In genomic region chr3:119662604-119663377, GRCh38 we compare ENCODE assay signal across 13 cellular contexts. TPM values are rescaled to one million over a fixed set of nuclear protein-coding genes. Genes with fewer than 3 reads are reported as not detected.
DNase-seq lines count a peak whose midpoint lies in the region; ATAC-seq, FAIRE-seq and TF ChIP-seq lines count a peak whose summit lies in the region.
"Had no signal": no experiment of that assay in that cellular context is flagged by ENCODE, and none has a peak within 500 bp of the region (broad histone marks: within the 10 kb centered on the region; RNA-seq: fewer than 3 reads in every experiment).

No MANE protein-coding gene starts in this region.

- FAIRE-seq in H1 (lab: Jason Lieb, UNC) = no peak

- TF ChIP-seq EP300 in H1 (IDR thresholded peaks at IDR 0.05; ENCODE audit: borderline replicate concordance in 1 of 2, low read depth in 2 of 2, low read length in 2 of 2) = no peak

- H4K91ac ChIP-seq in H1 (replicated peaks; ENCODE audit: insufficient read length, low read length) = no peak overlapping the region

- H4K5ac ChIP-seq in H1 (ENCODE audit: insufficient read length, low read depth, low read length) = no peak overlapping the region

- H3K4me2 ChIP-seq in H1 (ENCODE audit: insufficient read depth in 1 of 2, low read depth in 2 of 2, low read length in 2 of 2) (no peak overlapping the region), parathyroid adenoma (ENCODE audit: low read length) (peak overlapping the region; percentile 56)

- no peak overlapping the region for H2BK15ac ChIP-seq in H1 (ENCODE audit: low read length)

- H3K27me3 ChIP-seq in BJ (ENCODE audit: control insufficient read depth, insufficient read depth, low read length) (no peaks in the 10 kb centered on the region), H1 (replicated peaks in 1 of 4; ENCODE audit: control insufficient read depth in 3 of 4, extremely low read depth in 1 of 4, insufficient read depth in 3 of 4, low read length in 3 of 4) (no peaks in the 10 kb centered on the region), parathyroid adenoma (ENCODE audit: control insufficient read depth, insufficient read depth, low read length) (no peaks in the 10 kb centered on the region)

- H3K9me3 ChIP-seq in H1 (ENCODE audit: insufficient read depth in 2 of 2, low read depth in 1 of 2, low read length in 1 of 2) (no peaks in the 10 kb centered on the region), parathyroid adenoma (ENCODE audit: control insufficient read depth, low read length) (no peaks in the 10 kb centered on the region)

- H3K79me1 ChIP-seq in H1 (ENCODE audit: low read depth, low read length) = no peaks in the 10 kb centered on the region

- no peak overlapping the region for H2BK120ac ChIP-seq in H1 (replicated peaks; ENCODE audit: low read depth, low read length)

- H3K79me2 ChIP-seq in H1 (ENCODE audit: control insufficient read depth in 1 of 2, insufficient read depth in 2 of 2, low read length in 2 of 2) = no peaks in the 10 kb centered on the region
- no peaks in the 10 kb centered on the region for H3K79me2 ChIP-seq in parathyroid adenoma

- H4K20me1 ChIP-seq in H1 (replicated peaks in 1 of 2; ENCODE audit: control insufficient read depth in 1 of 2, insufficient read depth in 2 of 2, low read length in 2 of 2) = no peaks in the 10 kb centered on the region

- no peak overlapping the region for H3K14ac ChIP-seq in H1 (ENCODE audit: insufficient read length)

- no peak for ATAC-seq in GM19455 (IDR thresholded peaks at IDR 0.05; ENCODE audit: unreplicated experiment)
- no peak for ATAC-seq in GM18519 (IDR thresholded peaks at IDR 0.05; ENCODE audit: low FRiP score, unreplicated experiment)
- ATAC-seq: Panc1, WTC11 had no signal

- peak; percentile 36 for TF ChIP-seq CTCF in BJ (IDR thresholded peaks at IDR 0.05; ENCODE audit: insufficient read depth, low read depth, low read length)
- peak in 1 of 3 experiments; percentile 30; a peak in 1 of 4 replicates for TF ChIP-seq CTCF in H1 (IDR thresholded peaks at IDR 0.05; ENCODE audit: control extremely low read depth in 1 of 3, insufficient read depth in 1 of 3, low read depth in 1 of 3, low read length in 3 of 3)
- TF ChIP-seq CTCF in parathyroid adenoma (IDR thresholded peaks at IDR 0.05) = peak; percentile 18

- no peak overlapping the region for H3K27ac ChIP-seq in H1 (ENCODE audit: low read depth, low read length)
- peak overlapping the region; percentile 70 for H3K27ac ChIP-seq in parathyroid adenoma
- H3K27ac ChIP-seq: HL-60 had no signal

- TF ChIP-seq POLR2A in H1 (IDR thresholded peaks at IDR 0.05; ENCODE audit: control extremely low read depth in 1 of 2, low read depth in 2 of 2, low read length in 2 of 2) = no peak

- no peak overlapping the region for H3K56ac ChIP-seq in H1 (replicated peaks; ENCODE audit: insufficient read length, low read depth, low read length)

- POLR2A ChIA-PET in BJ (lab: Charles Lee) = interaction anchor here (0.7 to 0.9 kb wide), 2 partner anchors 13 to 199 kb away, joined by 3 to 4 read pairs; partner anchors contain the start of gene TMEM39A
- POLR2A ChIA-PET in H1 (lab: Charles Lee; ENCODE audit: partially characterized antibody) = interaction anchor here (1.0 to 2.6 kb wide), 4 partner anchors 9 to 164 kb away, joined by 3 to 12 read pairs (median 3); partner anchors contain the start of gene TIMMDC1

- H2BK20ac ChIP-seq in H1 (ENCODE audit: low read length) = no peak overlapping the region

- H3K9ac ChIP-seq in H1 (replicated peaks in 1 of 4; ENCODE audit: extremely low read depth in 1 of 4, low read depth in 3 of 4, low read length in 3 of 4) (no peak overlapping the region), parathyroid adenoma (no peak overlapping the region)

- H3K23ac ChIP-seq in H1 (ENCODE audit: insufficient read length) = no peak overlapping the region

- no peak overlapping the region for H4K8ac ChIP-seq in H1 (ENCODE audit: extremely low read depth, insufficient read depth, low read length)

- DNase-seq in BJ (ENCODE audit: low read depth) (no peak), HT1080 (ENCODE audit: low read depth) (peak; percentile 44), H1 (ENCODE audit: low read depth in 1 of 2, low spot score in 2 of 2) (no peak), NCI-H1436 treated with DMSO at 0.1 percent for 48 hours (lab: John Stamatoyannopoulos, UW) (no peak), mucosa of gallbladder (ENCODE audit: low spot score) (no peak)
- DNase-seq: activated naive CD4-positive, alpha-beta T cell; NCI-H1436 had no signal

- 82% methylated on average over 1 of the region's 1 CpG; no CpG with 5 or more reads in 1 of the 2 experiments for WGBS in H1 (ENCODE audit: extremely low coverage in 1 of 2, insufficient coverage in 1 of 2, insufficient read length in 1 of 2, insufficient replicate concordance in 2 of 2, low coverage in 1 of 2, low lambda C conversion rate in 2 of 2, missing lambda C conversion rate in 1 of 2), 2 experiments

- H2AFZ ChIP-seq in H1 (ENCODE audit: low read length) (no peak overlapping the region), parathyroid adenoma (peak overlapping the region; percentile 31)

- H3K4me1 ChIP-seq in H1 (replicated peaks in 1 of 4; ENCODE audit: control insufficient read depth in 3 of 4, insufficient read depth in 4 of 4, low read length in 3 of 4) = no peaks in the 10 kb centered on the region
- H3K4me1 ChIP-seq in parathyroid adenoma = peaks cover 42% of the 10 kb centered on the region

- H2BK5ac ChIP-seq in H1 (ENCODE audit: low read depth, low read length) = no peak overlapping the region

- no peak overlapping the region for H2AK5ac ChIP-seq in H1 (ENCODE audit: low read depth, low read length)

- CTCF ChIA-PET in BJ (lab: Yijun Ruan, JAX) (interaction anchor here (0.9 to 2.0 kb wide), 7 partner anchors 9 to 133 kb away, joined by 3 to 7 read pairs (median 4); no protein-coding TSS in a partner anchor), H1 (lab: Charles Lee; ENCODE audit: partially characterized antibody) (interaction anchor here (1.0 to 2.6 kb wide), 4 partner anchors 27 to 105 kb away, joined by 3 to 11 read pairs (median 6); no protein-coding TSS in a partner anchor)

- H3K18ac ChIP-seq in H1 (ENCODE audit: extremely low read depth, low read length) = no peak overlapping the region

- H3K23me2 ChIP-seq in H1 (ENCODE audit: low read depth, low read length) = no peaks in the 10 kb centered on the region

- H3K4me3 ChIP-seq in BJ (ENCODE audit: low read depth, low read length) (no peak overlapping the region), H1 (ENCODE audit: extremely low read depth in 1 of 4, insufficient read depth in 2 of 4, low read depth in 3 of 4, low read length in 4 of 4) (no peak overlapping the region), parathyroid adenoma (ENCODE audit: low read depth, low read length) (no peak overlapping the region)

- H3K36me3 ChIP-seq in BJ (ENCODE audit: control insufficient read depth, insufficient read depth, low read length) (no peaks in the 10 kb centered on the region), H1 (ENCODE audit: control insufficient read depth in 2 of 4, insufficient read depth in 4 of 4, low read length in 3 of 4) (no peaks in the 10 kb centered on the region; a peak in 1 of 8 replicates), parathyroid adenoma (ENCODE audit: control insufficient read depth, insufficient read depth, low read length) (no peaks in the 10 kb centered on the region)

- H3K4ac ChIP-seq in H1 (replicated peaks; ENCODE audit: insufficient read length, low read depth, low read length) = no peak overlapping the region

- TF ChIP-seq RAD21 in H1 (IDR thresholded peaks at IDR 0.05 in 1 of 2, conservative IDR thresholded peaks at IDR 0.05 in 1 of 2; ENCODE audit: low read depth in 2 of 2, low read length in 2 of 2) = peak; percentile 2 to 7; a peak in 1 of 4 replicates

- H2BK12ac ChIP-seq in H1 (ENCODE audit: low read depth, low read length) = no peak overlapping the region

RNA-seq across cellular contexts. Expression of gene POPDC2, which starts 2.4 kb away (rescaled TPM):
- polyA plus RNA-seq in BJ (2011; rRNA removed) (1.9 and 2.3 TPM in 2 replicates), H1 (2011; rRNA removed) (1.1 and 1.2 TPM in 2 replicates)
- 2.0 and 4.5 TPM in 2 replicates for polyA minus RNA-seq in BJ (2011; rRNA and poly(A)+ RNA removed)
- 0.37 and 0.39 TPM in 2 replicates for total RNA-seq in HT1080 (2014; rRNA removed; shearing (Covaris generic))
- 0.07 and 0.25 TPM in 2 replicates for polyA plus RNA-seq in HT1080 (2015; cell fraction: cytosol; rRNA removed)
- polyA plus RNA-seq in HT1080 (2015; cell fraction: nucleus; rRNA removed) = 0.26 and 0.90 TPM in 2 replicates
- total RNA-seq in H1 (2021; fragmentation: NEBNext Ultra II Directional; extraction: Animal tissue kit (Norgen Biotek cat#: 25700)) = 0.19 and 0.65 TPM in 2 replicates
- 1.1 TPM for polyA plus RNA-seq in H1 (2011; cell fraction: cytosol; rRNA removed)
- polyA plus RNA-seq in H1 (2011; cell fraction: nucleus; rRNA removed) = 3.3 TPM
- 0.47 to 0.56 TPM (median 0.55 TPM) in 4 replicates for polyA plus RNA-seq in H1 (2012, experiment 1 of 2)
- 0.12 TPM for polyA plus RNA-seq in H1 (2012, experiment 2 of 2)
- polyA plus RNA-seq in H1 (2013, experiment 1 of 2) = 0.28 TPM
- 0.28 TPM for polyA plus RNA-seq in H1 (2013, experiment 2 of 2)
- 0.29 and 1.6 TPM in 2 replicates for polyA minus RNA-seq in H1 (2011; rRNA and poly(A)+ RNA removed)
- polyA minus RNA-seq in H1 (2011; cell fraction: cytosol; rRNA and poly(A)+ RNA removed) = not detected
- polyA minus RNA-seq in H1 (2011; cell fraction: nucleus; rRNA and poly(A)+ RNA removed) = 3.6 TPM
- 53.2 TPM for total RNA-seq in mucosa of gallbladder

RNA-seq across cellular contexts. Expression of gene COX17, which starts 14.4 kb away (rescaled TPM):
- polyA plus RNA-seq in BJ (2011; rRNA removed) (42.0 and 48.1 TPM in 2 replicates), H1 (2011; rRNA removed) (34.2 and 38.1 TPM in 2 replicates)
- 6.8 and 7.7 TPM in 2 replicates for polyA minus RNA-seq in BJ (2011; rRNA and poly(A)+ RNA removed)
- total RNA-seq in HT1080 (2014; rRNA removed; shearing (Covaris generic)) = 109 and 121 TPM in 2 replicates
- polyA plus RNA-seq in HT1080 (2015; cell fraction: cytosol; rRNA removed) = 78.8 and 87.1 TPM in 2 replicates
- polyA plus RNA-seq in HT1080 (2015; cell fraction: nucleus; rRNA removed) = 26.5 and 27.4 TPM in 2 replicates
- 43.0 and 45.5 TPM in 2 replicates for total RNA-seq in H1 (2021; fragmentation: NEBNext Ultra II Directional; extraction: Animal tissue kit (Norgen Biotek cat#: 25700))
- 55.0 TPM for polyA plus RNA-seq in H1 (2011; cell fraction: cytosol; rRNA removed)
- polyA plus RNA-seq in H1 (2011; cell fraction: nucleus; rRNA removed) = 45.7 TPM
- polyA plus RNA-seq in H1 (2012, experiment 1 of 2) = 54.3 to 77.8 TPM (median 64.1 TPM) in 4 replicates
- polyA plus RNA-seq in H1 (2012, experiment 2 of 2) = 57.7 TPM
- 125 TPM for polyA plus RNA-seq in H1 (2013, experiment 1 of 2)
- 135 TPM for polyA plus RNA-seq in H1 (2013, experiment 2 of 2)
- polyA minus RNA-seq in H1 (2011; rRNA and poly(A)+ RNA removed) = 9.9 and 11.3 TPM in 2 replicates
- polyA minus RNA-seq in H1 (2011; cell fraction: cytosol; rRNA and poly(A)+ RNA removed) = 23.6 TPM
- polyA minus RNA-seq in H1 (2011; cell fraction: nucleus; rRNA and poly(A)+ RNA removed) = 28.0 TPM
- 45.1 TPM for total RNA-seq in mucosa of gallbladder

RNA-seq across cellular contexts. Expression of gene CFAP91, which starts 40.0 kb away (rescaled TPM):
- polyA plus RNA-seq in BJ (2011; rRNA removed) (0.16 TPM in 1 of 2 replicates, not detected in the other), H1 (2011; rRNA removed) (4.7 and 7.4 TPM in 2 replicates)
- not detected in 2 replicates for polyA minus RNA-seq in BJ (2011; rRNA and poly(A)+ RNA removed)
- 0.13 TPM in 1 of 2 replicates, not detected in the other for total RNA-seq in HT1080 (2014; rRNA removed; shearing (Covaris generic))
- polyA plus RNA-seq in HT1080 (2015; cell fraction: cytosol; rRNA removed) = 0.02 and 0.95 TPM in 2 replicates
- polyA plus RNA-seq in HT1080 (2015; cell fraction: nucleus; rRNA removed) = 0.41 TPM in 1 of 2 replicates, not detected in the other
- 3.8 and 5.4 TPM in 2 replicates for total RNA-seq in H1 (2021; fragmentation: NEBNext Ultra II Directional; extraction: Animal tissue kit (Norgen Biotek cat#: 25700))
- polyA plus RNA-seq in H1 (2011; cell fraction: cytosol; rRNA removed) = 5.5 TPM
- 13.6 TPM for polyA plus RNA-seq in H1 (2011; cell fraction: nucleus; rRNA removed)
- 5.3 to 5.9 TPM (median 5.6 TPM) in 4 replicates for polyA plus RNA-seq in H1 (2012, experiment 1 of 2)
- 0.60 TPM for polyA plus RNA-seq in H1 (2012, experiment 2 of 2)
- 3.3 TPM for polyA plus RNA-seq in H1 (2013, experiment 1 of 2)
- 2.4 TPM for polyA plus RNA-seq in H1 (2013, experiment 2 of 2)
- 6.2 and 17.0 TPM in 2 replicates for polyA minus RNA-seq in H1 (2011; rRNA and poly(A)+ RNA removed)
- 3.2 TPM for polyA minus RNA-seq in H1 (2011; cell fraction: cytosol; rRNA and poly(A)+ RNA removed)
- 14.1 TPM for polyA minus RNA-seq in H1 (2011; cell fraction: nucleus; rRNA and poly(A)+ RNA removed)
- 6.7 TPM for total RNA-seq in mucosa of gallbladder

Comparison
In these comparisons a context has a peak if more than half of its experiments do, and no peak if none do; other contexts are left out.
1. RNA of gene POPDC2, which starts 2.4 kb away (total RNA-seq): 53.2 TPM in mucosa of gallbladder (single experiment); 0.19 to 0.65 TPM in H1 and 0.37 to 0.39 TPM in HT1080; every median in the first group is over 10 times any median in the second.